Comparison of ENCODE assay signal across 8 cellular contexts in the genomic region with DNA sequence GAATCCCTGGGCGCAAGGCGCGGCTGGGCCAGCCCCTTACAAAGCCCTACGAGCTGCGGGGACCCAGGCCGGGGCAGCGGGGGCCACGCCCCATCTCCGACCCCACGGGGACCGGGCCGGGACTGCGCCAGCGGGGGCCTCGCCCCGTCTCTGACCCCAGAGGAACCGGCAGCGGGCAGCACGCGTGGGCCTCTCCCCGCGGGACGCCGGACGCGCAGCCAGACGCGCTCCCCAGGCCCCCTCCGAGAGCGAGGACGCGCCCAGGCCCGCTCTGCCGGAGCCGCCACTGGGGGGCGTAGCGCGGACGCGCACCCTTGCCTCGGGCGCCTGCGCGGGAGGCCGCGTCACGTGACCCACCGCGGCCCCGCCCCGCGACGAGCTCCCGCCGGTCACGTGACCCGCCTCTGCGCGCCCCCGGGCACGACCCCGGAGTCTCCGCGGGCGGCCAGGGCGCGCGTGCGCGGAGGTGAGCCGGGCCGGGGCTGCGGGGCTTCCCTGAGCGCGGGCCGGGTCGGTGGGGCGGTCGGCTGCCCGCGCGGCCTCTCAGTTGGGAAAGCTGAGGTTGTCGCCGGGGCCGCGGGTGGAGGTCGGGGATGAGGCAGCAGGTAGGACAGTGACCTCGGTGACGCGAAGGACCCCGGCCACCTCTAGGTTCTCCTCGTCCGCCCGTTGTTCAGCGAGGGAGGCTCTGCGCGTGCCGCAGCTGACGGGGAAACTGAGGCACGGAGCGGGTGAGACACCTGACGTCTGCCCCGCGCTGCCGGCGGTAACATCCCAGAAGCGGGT. TPM values are rescaled to one million over a fixed set of nuclear protein-coding genes. Genes with fewer than 3 reads are reported as not detected.
DNase-seq lines count a peak whose midpoint lies in the region; ATAC-seq and TF ChIP-seq lines count a peak whose summit lies in the region.

A gene (plus strand): TSS at position 422 of the 786 bp plus-strand sequence. CDS start 3,006 bp downstream, outside the sequence.

- H3K36me3 ChIP-seq in rectal smooth muscle tissue (ENCODE audit: control insufficient read depth, insufficient read depth, low read length) (no peaks in the 10 kb centered on the region), vagina (no peaks in the 10 kb centered on the region)

- intact Hi-C loops in T-helper 2 cell treated with Interferon-gamma antibody and Interleukin-4, amounts not matched to agents 100 ng/mL and 5 ng/mL, for 36 hours (cut with micrococcal nuclease): loop anchor here (1.0 to 2.0 kb wide), 2 partner anchors 46 to 161 kb away; a partner anchor contains a TSS
- intact Hi-C loops in right cardiac atrium (cut with DNase I) (no loop called here), vagina (cut with DNase I) (loop anchor here (2.0 kb wide), 1 partner anchor 45 kb away; a partner anchor contains a TSS)

- peak; percentile 91 for DNase-seq in NCI-H1436 (lab: John Stamatoyannopoulos, UW)
- DNase-seq in right cardiac atrium: peak; percentile 89 to 96 (median 96)
- no peak for DNase-seq in vagina (ENCODE audit: extremely low spot score in 2 of 2)

- peak; percentile 69 for ATAC-seq in HG02571 (IDR thresholded peaks at IDR 0.05; ENCODE audit: unreplicated experiment)
- ATAC-seq in right cardiac atrium: peak; percentile 90

- TF ChIP-seq POLR2A in GM10847 (IDR thresholded peaks at IDR 0.05; ENCODE audit: extremely low read depth, insufficient read length): peak; percentile 72
- TF ChIP-seq POLR2A in vagina (IDR thresholded peaks at IDR 0.05): peak in 1 of 2 donors; percentile 26

- H3K4me3 ChIP-seq in right cardiac atrium (ENCODE audit: low read length) (peak within 1 kb of the TSS; percentile 83), rectal smooth muscle tissue (ENCODE audit: low read length) (peak within 1 kb of the TSS; percentile 98), vagina (peak within 1 kb of the TSS; percentile 89 to 99)

- under 1% methylated on average over 107 of the region's 107 CpGs for WGBS in right cardiac atrium

- H3K27me3 ChIP-seq in right cardiac atrium (ENCODE audit: control insufficient read depth, insufficient read depth): no peaks in the 10 kb centered on the region
- no peaks in the 10 kb centered on the region for H3K27me3 ChIP-seq in rectal smooth muscle tissue (ENCODE audit: control insufficient read depth, insufficient read depth, low read length)
- H3K27me3 ChIP-seq in vagina: no peaks in the 10 kb centered on the region

- H3K27ac ChIP-seq in angular gyrus (ENCODE audit: low read depth, low read length) (peak within 1 kb of the TSS; percentile 76), right cardiac atrium (ENCODE audit: low read length) (peak within 1 kb of the TSS; percentile 66), rectal smooth muscle tissue (ENCODE audit: low read depth, low read length) (peak within 1 kb of the TSS; percentile 93), vagina (peak within 1 kb of the TSS; percentile 96)

- peak within 1 kb of the TSS; percentile 88 for H3K9ac ChIP-seq in rectal smooth muscle tissue (ENCODE audit: low read length)

- H3K9me3 ChIP-seq in right cardiac atrium (ENCODE audit: control insufficient read depth, low read length): no peaks in the 10 kb centered on the region
- no peaks in the 10 kb centered on the region for H3K9me3 ChIP-seq in vagina

- no peaks in the 10 kb centered on the region for H3K4me1 ChIP-seq in right cardiac atrium (ENCODE audit: control insufficient read depth, insufficient read depth, low read length)
- H3K4me1 ChIP-seq in rectal smooth muscle tissue (ENCODE audit: control insufficient read depth, insufficient read depth, low read length): peaks cover 7% of the 10 kb centered on the region
- peaks cover 30% of the 10 kb centered on the region for H3K4me1 ChIP-seq in vagina

- peak; percentile 86 to 96 (median 86) for TF ChIP-seq CTCF in vagina (IDR thresholded peaks at IDR 0.05)

RNA-seq across cellular contexts. Expression of the gene that starts here (rescaled TPM):
- total RNA-seq in T-helper 2 cell treated with Interferon-gamma antibody and Interleukin-4, amounts not matched to agents 100 ng/mL and 5 ng/mL, for 36 hours: 15.1 and 17.7 TPM in 2 replicates
- 10 to 100 TPM; 36.3 to 51.3 (median 45.2) TPM for total RNA-seq in right cardiac atrium
- polyA plus RNA-seq in right cardiac atrium: 37.5 TPM
- total RNA-seq in vagina: 34.1 TPM

Comparison
In these comparisons a context has a peak if more than half of its experiments do, and no peak if none do; other contexts are left out.
1. DNase-seq: peak in NCI-H1436 (single experiment) and right cardiac atrium (3 of 3); none in vagina (0 of 2).
2. intact Hi-C loops: an anchor here in T-helper 2 cell treated with Interferon-gamma antibody and Interleukin-4, amounts not matched to agents 100 ng/mL and 5 ng/mL, for 36 hours (1.0 to 2.0 kb wide) and vagina (2.0 kb wide); none called in right cardiac atrium.
3. Peak in every context shown above with its lines, with median percentiles within 50 percentile points of each other: H3K27ac ChIP-seq and H3K4me3 ChIP-seq.